ENCODE assay signal across 8 cellular contexts in genomic region chr14:77120771-77121743, GRCh38. TPM values are rescaled to one million over a fixed set of nuclear protein-coding genes. Genes with fewer than 3 reads are reported as not detected.
A peak's percentile ranks its signal among the peaks of the same experiment; 100 is the strongest.
DNase-seq lines count a peak whose midpoint lies in the region; ATAC-seq, FAIRE-seq and TF ChIP-seq lines count a peak whose summit lies in the region.

No MANE protein-coding gene starts in this region.

- H4K20me1 ChIP-seq in OCI-LY7 (ENCODE audit: insufficient read depth, low read length) (no peaks in the 10 kb centered on the region), H1 (replicated peaks in 1 of 2; ENCODE audit: control insufficient read depth in 1 of 2, insufficient read depth in 2 of 2, low read length in 2 of 2) (no peaks in the 10 kb centered on the region)

- POLR2A ChIA-PET in CD8-positive, alpha-beta memory T cell (lab: Charles Lee): interaction anchor here (2.2 kb wide), 1 partner anchor 22 kb away, joined by 13 read pairs; the partner anchor contains the start of gene CIPC
- POLR2A ChIA-PET in OCI-LY7 (lab: Charles Lee): interaction anchor here (0.6 to 5.1 kb wide), 13 partner anchors 11 to 174 kb away, joined by 3 to 51 read pairs (median 4); partner anchors contain the start of gene CIPC
- POLR2A ChIA-PET in H1 (lab: Charles Lee; ENCODE audit: partially characterized antibody): interaction anchor here (1.0 to 9.3 kb wide), 6 partner anchors 11 to 36 kb away, joined by 3 to 69 read pairs (median 4); partner anchors contain the start of gene ZDHHC22

- H2BK15ac ChIP-seq in H1 (ENCODE audit: low read length): no peak overlapping the region

- H3K27ac Mint-ChIP-seq in CD8-positive, alpha-beta memory T cell: peak overlapping the region; percentile 87 to 98 (median 92)

- ATAC-seq in GM19395 (IDR thresholded peaks at IDR 0.05; ENCODE audit: unreplicated experiment): peak; percentile 91
- ATAC-seq in HG03432 (IDR thresholded peaks at IDR 0.05; ENCODE audit: unreplicated experiment): peak; percentile 86

- FAIRE-seq in H1 (lab: Jason Lieb, UNC): no peak
- FAIRE-seq in kidney (lab: Jason Lieb, UNC): no peak

- H3K18ac ChIP-seq in H1 (ENCODE audit: extremely low read depth, low read length): peak overlapping the region; percentile 21; the same call in 1 of the 2 replicates

- no peaks in the 10 kb centered on the region for H3K79me1 ChIP-seq in H1 (ENCODE audit: low read depth, low read length)

- H2BK5ac ChIP-seq in H1 (ENCODE audit: low read depth, low read length): peak overlapping the region; percentile 60; the same call in 1 of the 2 replicates

- no peak for TF ChIP-seq RAD21 in H1 (IDR thresholded peaks at IDR 0.05 in 1 of 2, conservative IDR thresholded peaks at IDR 0.05 in 1 of 2; ENCODE audit: low read depth in 2 of 2, low read length in 2 of 2)

- 0 out of 2 replicates have a peak overlapping the region, but pooled peaks have one; percentile 21 for H2BK20ac ChIP-seq in H1 (ENCODE audit: low read length)

- H2BK12ac ChIP-seq in H1 (ENCODE audit: low read depth, low read length): peak overlapping the region; percentile 17; the same call in 1 of the 2 replicates

- H3K36me3 Mint-ChIP-seq in CD8-positive, alpha-beta memory T cell: peaks cover 0 to 7% (median 5%) of the 10 kb centered on the region in 3 donors

- H2AK5ac ChIP-seq in H1 (ENCODE audit: low read depth, low read length): no peak overlapping the region; the same call in 1 of the 2 replicates

- no peak overlapping the region for H3K14ac ChIP-seq in H1 (ENCODE audit: insufficient read length)

- H4K91ac ChIP-seq in H1 (replicated peaks; ENCODE audit: insufficient read length, low read length): no peak overlapping the region

- TF ChIP-seq CTCF in OCI-LY7 (conservative IDR thresholded peaks at IDR 0.05; ENCODE audit: low read length) (no peak), H1 (IDR thresholded peaks at IDR 0.05; ENCODE audit: control extremely low read depth in 1 of 3, insufficient read depth in 1 of 3, low read depth in 1 of 3, low read length in 3 of 3) (no peak), kidney (IDR thresholded peaks at IDR 0.05; ENCODE audit: borderline replicate concordance, extremely low read depth, insufficient read depth) (no peak), lower leg skin (IDR thresholded peaks at IDR 0.05) (no peak)

- peaks cover 42% of the 10 kb centered on the region for H3K4me1 ChIP-seq in CD8-positive, alpha-beta memory T cell (ENCODE audit: insufficient read depth, low read length)
- H3K4me1 ChIP-seq in OCI-LY7 (ENCODE audit: insufficient read depth, low read length, poor library complexity, severe bottlenecking): peaks cover 70% of the 10 kb centered on the region
- H3K4me1 ChIP-seq in H1 (replicated peaks in 1 of 4; ENCODE audit: control insufficient read depth in 3 of 4, insufficient read depth in 4 of 4, low read length in 3 of 4): peaks cover 20 to 34% (median 22%) of the 10 kb centered on the region in 4 experiments
- H3K4me1 ChIP-seq in skeletal muscle tissue (ENCODE audit: control insufficient read depth in 3 of 3, insufficient read depth in 3 of 3, low read length in 3 of 3): peaks cover 58 to 69% (median 65%) of the 10 kb centered on the region in 3 donors
- H3K4me1 ChIP-seq in kidney (ENCODE audit: control insufficient read depth in 1 of 2, insufficient read depth in 1 of 2, low read depth in 1 of 2, low read length in 2 of 2): peaks cover 7 to 11% of the 10 kb centered on the region in 2 donors

- H3K79me2 ChIP-seq in OCI-LY7 (ENCODE audit: insufficient read depth, low read depth, low read length) (no peaks in the 10 kb centered on the region; the same call in 1 of the 2 replicates), H1 (ENCODE audit: control insufficient read depth in 1 of 2, insufficient read depth in 2 of 2, low read length in 2 of 2) (no peaks in the 10 kb centered on the region)

- H3K9me3 Mint-ChIP-seq in CD8-positive, alpha-beta memory T cell: no peaks in the 10 kb centered on the region

- H3K27me3 ChIP-seq in CD8-positive, alpha-beta memory T cell (ENCODE audit: insufficient read depth, low read length, poor library complexity, severe bottlenecking): peaks cover 7% of the 10 kb centered on the region
- H3K27me3 ChIP-seq in H1 (replicated peaks in 1 of 4; ENCODE audit: control insufficient read depth in 3 of 4, extremely low read depth in 1 of 4, insufficient read depth in 3 of 4, low read length in 3 of 4): peaks cover 0 to 2% (median 0%) of the 10 kb centered on the region in 4 experiments; a peak in 1 of 7 replicates
- H3K27me3 ChIP-seq in skeletal muscle tissue (ENCODE audit: control insufficient read depth in 3 of 3, insufficient read depth in 3 of 3, low read length in 3 of 3): peaks cover 3 to 7% (median 5%) of the 10 kb centered on the region in 3 donors

- DNase-seq in CD8-positive, alpha-beta memory T cell: peak; percentile 19 to 79 (median 29)
- DNase-seq in OCI-LY7 (ENCODE audit: low spot score): peak; percentile 95
- no peak for DNase-seq in H1 (ENCODE audit: low read depth in 1 of 2, low spot score in 2 of 2)
- DNase-seq in kidney: no peak
- DNase-seq in lower leg skin (ENCODE audit: low spot score in 2 of 2): no peak

- intact Hi-C loops in OCI-LY7 (cut with micrococcal nuclease; ENCODE audit: unreplicated experiment): loop anchor here (1.0 to 2.0 kb wide), 3 partner anchors 23 to 88 kb away; partner anchors contain the start of genes CIPC and TMEM63C
- intact Hi-C loops in kidney (cut with DNase I): no loop called here
- intact Hi-C loops in lower leg skin (cut with DNase I; ENCODE audit: low total_unique reads): no loop called here

- CTCF ChIA-PET in CD8-positive, alpha-beta memory T cell (lab: Charles Lee): interaction anchor here (1.0 to 5.7 kb wide), 7 partner anchors 12 to 245 kb away, joined by 3 to 38 read pairs (median 3); partner anchors contain the start of gene CIPC
- CTCF ChIA-PET in OCI-LY7 (lab: Charles Lee; ENCODE audit: unreplicated experiment): interaction anchor here (1.0 to 1.7 kb wide), 3 partner anchors 16 to 195 kb away, joined by 3 to 4 read pairs (median 3); no protein-coding TSS in a partner anchor
- CTCF ChIA-PET in H1 (lab: Charles Lee; ENCODE audit: partially characterized antibody): interaction anchor here (0.6 to 56.8 kb wide), 9 partner anchors 12 to 246 kb away, joined by 3 to 1490 read pairs (median 4); partner anchors contain the start of genes CIPC and ZDHHC22

- peaks cover 4% of the 10 kb centered on the region for H3K36me3 ChIP-seq in CD8-positive, alpha-beta memory T cell (ENCODE audit: insufficient read depth, low read length)
- peaks cover 25% of the 10 kb centered on the region for H3K36me3 ChIP-seq in OCI-LY7 (ENCODE audit: insufficient read depth, low read length)
- peaks cover 0 to 4% (median 2%) of the 10 kb centered on the region in 4 experiments; a peak in 2 of 8 replicates for H3K36me3 ChIP-seq in H1 (ENCODE audit: control insufficient read depth in 2 of 4, insufficient read depth in 4 of 4, low read length in 3 of 4)
- H3K36me3 ChIP-seq in skeletal muscle tissue (ENCODE audit: control insufficient read depth in 3 of 3, insufficient read depth in 3 of 3, low read length in 3 of 3): peaks cover 4 to 15% (median 4%) of the 10 kb centered on the region in 3 donors
- H3K36me3 ChIP-seq in kidney (ENCODE audit: control insufficient read depth in 1 of 2, insufficient read depth in 2 of 2, low read length in 2 of 2): no peaks in the 10 kb centered on the region

- peaks cover 29 to 58% (median 54%) of the 10 kb centered on the region in 3 donors for H3K4me1 Mint-ChIP-seq in CD8-positive, alpha-beta memory T cell

- H4K5ac ChIP-seq in H1 (ENCODE audit: insufficient read length, low read depth, low read length): no peak overlapping the region

- peak overlapping the region; percentile 4 for H3K4me3 ChIP-seq in CD8-positive, alpha-beta memory T cell (ENCODE audit: low read length)
- H3K4me3 ChIP-seq in OCI-LY7 (ENCODE audit: low read depth, low read length, poor library complexity, severe bottlenecking) (peak overlapping the region; percentile 55), H1 (ENCODE audit: extremely low read depth in 1 of 4, insufficient read depth in 2 of 4, low read depth in 3 of 4, low read length in 4 of 4) (no peak overlapping the region), skeletal muscle tissue (ENCODE audit: low read length in 3 of 3) (peak overlapping the region; percentile 34 to 52 (median 39)), kidney (ENCODE audit: low read length in 2 of 2) (no peak overlapping the region), lower leg skin (ENCODE audit: low read depth, poor library complexity, severe bottlenecking) (no peak overlapping the region)

- H3K4ac ChIP-seq in H1 (replicated peaks; ENCODE audit: insufficient read length, low read depth, low read length): peak overlapping the region; percentile 13

- no peaks in the 10 kb centered on the region for H3K9me3 ChIP-seq in CD8-positive, alpha-beta memory T cell (ENCODE audit: low read length)
- H3K9me3 ChIP-seq in OCI-LY7 (ENCODE audit: low read length): no peaks in the 10 kb centered on the region
- no peaks in the 10 kb centered on the region for H3K9me3 ChIP-seq in H1 (ENCODE audit: insufficient read depth in 2 of 2, low read depth in 1 of 2, low read length in 1 of 2)
- no peaks in the 10 kb centered on the region for H3K9me3 ChIP-seq in skeletal muscle tissue (ENCODE audit: control insufficient read depth in 3 of 3, low read length in 3 of 3)
- H3K9me3 ChIP-seq in kidney (ENCODE audit: control insufficient read depth in 1 of 2, low read length in 2 of 2): no peaks in the 10 kb centered on the region

- H2AFZ ChIP-seq in OCI-LY7 (ENCODE audit: low read length): no peak overlapping the region
- H2AFZ ChIP-seq in H1 (ENCODE audit: low read length): no peak overlapping the region

- TSS peak; percentile 65 for BruUV-seq in OCI-LY7 (replicated peaks; lab: Mats Ljungman, UMichigan)

- no peak overlapping the region for H3K56ac ChIP-seq in H1 (replicated peaks; ENCODE audit: insufficient read length, low read depth, low read length)

- peaks cover 8% of the 10 kb centered on the region for H3K23me2 ChIP-seq in H1 (ENCODE audit: low read depth, low read length)

- peaks cover 0 to 5% of the 10 kb centered on the region in 2 donors for H3K27me3 Mint-ChIP-seq in CD8-positive, alpha-beta memory T cell

- peak overlapping the region; percentile 15 for H3K27ac ChIP-seq in CD8-positive, alpha-beta memory T cell (ENCODE audit: low read depth, low read length)
- H3K27ac ChIP-seq in OCI-LY7 (ENCODE audit: low read depth, low read length, poor library complexity, severe bottlenecking): peak overlapping the region; percentile 96
- H3K27ac ChIP-seq in H1 (ENCODE audit: low read depth, low read length): no peak overlapping the region
- H3K27ac ChIP-seq in skeletal muscle tissue (ENCODE audit: low read depth, low read length): peak overlapping the region; percentile 54
- peak overlapping the region in 1 of 2 donors; percentile 13 for H3K27ac ChIP-seq in kidney (ENCODE audit: low read depth in 2 of 2, low read length in 2 of 2)

- TF ChIP-seq EP300 in H1 (IDR thresholded peaks at IDR 0.05; ENCODE audit: borderline replicate concordance in 1 of 2, low read depth in 2 of 2, low read length in 2 of 2): no peak

- TF ChIP-seq POLR2A in H1 (IDR thresholded peaks at IDR 0.05; ENCODE audit: control extremely low read depth in 1 of 2, low read depth in 2 of 2, low read length in 2 of 2) (no peak), lower leg skin (IDR thresholded peaks at IDR 0.05) (no peak)

- no peaks in the 10 kb centered on the region for H3K9me2 ChIP-seq in OCI-LY7 (ENCODE audit: insufficient read depth, low read length)

- no peak overlapping the region for H2BK120ac ChIP-seq in H1 (replicated peaks; ENCODE audit: low read depth, low read length)

- H3K4me3 Mint-ChIP-seq in CD8-positive, alpha-beta memory T cell: peak overlapping the region; percentile 58 to 81 (median 68)

- no peak overlapping the region for H4K8ac ChIP-seq in H1 (ENCODE audit: extremely low read depth, insufficient read depth, low read length)

- no peak overlapping the region for H3K23ac ChIP-seq in H1 (ENCODE audit: insufficient read length)

- peak overlapping the region in 1 of 4 experiments; percentile 27; a peak in 5 of 7 replicates for H3K9ac ChIP-seq in H1 (replicated peaks in 1 of 4; ENCODE audit: extremely low read depth in 1 of 4, low read depth in 3 of 4, low read length in 3 of 4)
- peak overlapping the region in 1 of 3 donors; percentile 72 for H3K9ac ChIP-seq in skeletal muscle tissue (ENCODE audit: low read depth in 1 of 3, low read length in 3 of 3)
- H3K9ac ChIP-seq in kidney (ENCODE audit: low read length in 2 of 2): no peak overlapping the region

- H3K4me2 ChIP-seq in OCI-LY7 (ENCODE audit: low read length) (peak overlapping the region; percentile 79), H1 (ENCODE audit: insufficient read depth in 1 of 2, low read depth in 2 of 2, low read length in 2 of 2) (peak overlapping the region; percentile 3 to 35; a peak in 3 of 4 replicates)

- WGBS in H1 (ENCODE audit: extremely low coverage in 1 of 2, insufficient coverage in 1 of 2, insufficient read length in 1 of 2, insufficient replicate concordance in 2 of 2, low coverage in 1 of 2, low lambda C conversion rate in 2 of 2, missing lambda C conversion rate in 1 of 2), 2 experiments: 60% methylated on average over 9 of the region's 9 CpGs; no CpG with 5 or more reads in 1 of the 2 experiments
- WGBS in lower leg skin, 2 donors: 51 to 54% methylated on average over 9 of the region's 9 CpGs

RNA-seq across cellular contexts. Expression of gene ZDHHC22, which starts 20.5 kb away (rescaled TPM):
- total RNA-seq in CD8-positive, alpha-beta memory T cell: not detected
- polyA plus RNA-seq in CD8-positive, alpha-beta memory T cell: not detected
- total RNA-seq in OCI-LY7 (2014; rRNA removed; shearing (Covaris generic)): not detected in 2 replicates
- not detected in 2 replicates for total RNA-seq in OCI-LY7 (2022)
- total RNA-seq in H1 (2021; fragmentation: NEBNext Ultra II Directional; extraction: Animal tissue kit (Norgen Biotek cat#: 25700)): 55.2 and 59.3 TPM in 2 replicates
- 23.8 and 30.7 TPM in 2 replicates for polyA plus RNA-seq in H1 (2011; rRNA removed)
- 20.3 TPM for polyA plus RNA-seq in H1 (2011; cell fraction: cytosol; rRNA removed)
- polyA plus RNA-seq in H1 (2011; cell fraction: nucleus; rRNA removed): 28.0 TPM
- polyA plus RNA-seq in H1 (2012, experiment 1 of 2): 45.5 to 55.8 TPM (median 50.5 TPM) in 4 replicates
- 46.2 TPM for polyA plus RNA-seq in H1 (2012, experiment 2 of 2)
- polyA plus RNA-seq in H1 (2013, experiment 1 of 2): 62.0 TPM
- 72.6 TPM for polyA plus RNA-seq in H1 (2013, experiment 2 of 2)
- polyA minus RNA-seq in H1 (2011; rRNA and poly(A)+ RNA removed): 23.4 and 26.4 TPM in 2 replicates
- 10.2 TPM for polyA minus RNA-seq in H1 (2011; cell fraction: cytosol; rRNA and poly(A)+ RNA removed)
- 11.5 TPM for polyA minus RNA-seq in H1 (2011; cell fraction: nucleus; rRNA and poly(A)+ RNA removed)
- total RNA-seq in skeletal muscle tissue: 0.52 TPM
- not detected for total RNA-seq in kidney
- polyA plus RNA-seq in kidney (ENCODE audit: insufficient read depth, low read depth, low replicate concordance): not detected
- not detected for total RNA-seq in lower leg skin

RNA-seq across cellular contexts. Expression of gene CIPC, which starts 23.0 kb away (rescaled TPM):
- total RNA-seq in CD8-positive, alpha-beta memory T cell: 10 to 100 TPM; 10.5 to 12.7 TPM
- polyA plus RNA-seq in CD8-positive, alpha-beta memory T cell: 6.2 TPM
- total RNA-seq in OCI-LY7 (2014; rRNA removed; shearing (Covaris generic)): 31.7 and 43.4 TPM in 2 replicates
- total RNA-seq in OCI-LY7 (2022): 20.9 and 24.1 TPM in 2 replicates
- 31.7 and 32.7 TPM in 2 replicates for total RNA-seq in H1 (2021; fragmentation: NEBNext Ultra II Directional; extraction: Animal tissue kit (Norgen Biotek cat#: 25700))
- 13.3 and 13.9 TPM in 2 replicates for polyA plus RNA-seq in H1 (2011; rRNA removed)
- polyA plus RNA-seq in H1 (2011; cell fraction: cytosol; rRNA removed): 19.8 TPM
- polyA plus RNA-seq in H1 (2011; cell fraction: nucleus; rRNA removed): 14.3 TPM
- 12.0 to 17.1 TPM (median 16.7 TPM) in 4 replicates for polyA plus RNA-seq in H1 (2012, experiment 1 of 2)
- 2.0 TPM for polyA plus RNA-seq in H1 (2012, experiment 2 of 2)
- polyA plus RNA-seq in H1 (2013, experiment 1 of 2): 15.9 TPM
- polyA plus RNA-seq in H1 (2013, experiment 2 of 2): 15.4 TPM
- 41.1 and 42.1 TPM in 2 replicates for polyA minus RNA-seq in H1 (2011; rRNA and poly(A)+ RNA removed)
- 17.5 TPM for polyA minus RNA-seq in H1 (2011; cell fraction: cytosol; rRNA and poly(A)+ RNA removed)
- 15.8 TPM for polyA minus RNA-seq in H1 (2011; cell fraction: nucleus; rRNA and poly(A)+ RNA removed)
- total RNA-seq in skeletal muscle tissue: 13.6 TPM
- 23.5 TPM for total RNA-seq in kidney
- 12.8 TPM for polyA plus RNA-seq in kidney (ENCODE audit: insufficient read depth, low read depth, low replicate concordance)
- total RNA-seq in lower leg skin: 10 to 100 TPM; 36.6 to 60.0 (median 52.1) TPM

Comparison
In these comparisons a context has a peak if more than half of its experiments do, and no peak if none do; other contexts are left out.
1. DNase-seq: peak in CD8-positive, alpha-beta memory T cell (5 of 5) and OCI-LY7 (single experiment); none in H1 (0 of 2), kidney (single experiment) and lower leg skin (0 of 2).
2. H3K4me3 ChIP-seq: peak in CD8-positive, alpha-beta memory T cell (single experiment), OCI-LY7 (single experiment) and skeletal muscle tissue (3 of 3); none in H1 (0 of 4), kidney (0 of 2) and lower leg skin (single experiment).
3. RNA of gene ZDHHC22, which starts 20.5 kb away (total RNA-seq): 55.2 to 59.3 TPM in H1; 0.52 TPM in skeletal muscle tissue (single experiment), not detected in CD8-positive, alpha-beta memory T cell, not detected in OCI-LY7, not detected in kidney (single experiment) and not detected in lower leg skin; every median in the first group is over 10 times any median in the second.